In genomic region chrX:103343105-103343504, GRCh38 we compare ENCODE assay signal across 8 cellular contexts. TPM values are rescaled to one million over a fixed set of nuclear protein-coding genes. Genes with fewer than 3 reads are reported as not detected.
DNase-seq lines count a peak whose midpoint lies in the region; ATAC-seq, FAIRE-seq and TF ChIP-seq lines count a peak whose summit lies in the region.

No MANE protein-coding gene starts in this region.

- H3K27me3 ChIP-seq in left ventricle myocardium inferior (ENCODE audit: low read depth) (peaks cover 3% of the 10 kb centered on the region), bronchial epithelial cell (ENCODE audit: control insufficient read depth, insufficient read depth, low read length) (no peaks in the 10 kb centered on the region)

- no peak for FAIRE-seq in bronchial epithelial cell (lab: Jason Lieb, UNC)

- ATAC-seq in Right ventricle myocardium inferior (no peak), HG03066 (IDR thresholded peaks at IDR 0.05; ENCODE audit: low read depth, unreplicated experiment) (peak; percentile 48), HG02938 (IDR thresholded peaks at IDR 0.05; ENCODE audit: unreplicated experiment) (no peak)

- H3K9me3 ChIP-seq in left ventricle myocardium inferior (replicated peaks), result no peaks in the 10 kb centered on the region

- H3K4me1 ChIP-seq in left ventricle myocardium inferior, result no peaks in the 10 kb centered on the region

- in situ Hi-C loops in SK-MEL-5 (cut with HindIII; ENCODE audit: low pct_unique_long_range_greater_than_20kb, low sequenced_read_pairs), result no loop called here

- TF ChIP-seq CTCF in left ventricle myocardium inferior (IDR thresholded peaks at IDR 0.05; ENCODE audit: borderline replicate concordance), result peak; percentile 75
- peak; percentile 51 for TF ChIP-seq CTCF in bronchial epithelial cell (IDR thresholded peaks at IDR 0.05; ENCODE audit: insufficient read depth, low read length, severe bottlenecking)

- DNase-seq in left ventricle myocardium inferior (peak; percentile 22), Right ventricle myocardium inferior (ENCODE audit: missing footprints) (no peak), SK-MEL-5 (ENCODE audit: low read depth, low spot score) (peak; percentile 47), bronchial epithelial cell (ENCODE audit: low read depth) (peak; percentile 48), medulla oblongata (ENCODE audit: extremely low spot score) (peak; percentile 47), ureter (ENCODE audit: low spot score) (peak; percentile 57)

- no peak overlapping the region for H3K27ac ChIP-seq in left ventricle myocardium inferior (replicated peaks)

- intact Hi-C loops in left ventricle myocardium inferior (cut with micrococcal nuclease), result loop anchor here (5.0 kb wide), 1 partner anchor 119 kb away; no protein-coding TSS in a partner anchor
- intact Hi-C loops in Right ventricle myocardium inferior (cut with DNase I), result loop anchor here (1.0 kb wide), 1 partner anchor 121 kb away; no protein-coding TSS in a partner anchor

- H3K4me3 ChIP-seq in left ventricle myocardium inferior (no peak overlapping the region), bronchial epithelial cell (ENCODE audit: low read depth, low read length) (no peak overlapping the region)

- H3K36me3 ChIP-seq in left ventricle myocardium inferior (no peaks in the 10 kb centered on the region), bronchial epithelial cell (ENCODE audit: control insufficient read depth, insufficient read depth, low read length) (no peaks in the 10 kb centered on the region)

RNA-seq across cellular contexts. Expression of gene TCEAL7, which starts 13.1 kb away (rescaled TPM):
- total RNA-seq in left ventricle myocardium inferior, result 2.6 TPM
- total RNA-seq in Right ventricle myocardium inferior, result 3.1 TPM
- total RNA-seq in SK-MEL-5 (2014; rRNA removed; shearing (Covaris generic)), result not detected in 2 replicates
- not detected in 2 replicates for polyA plus RNA-seq in SK-MEL-5 (2015; cell fraction: cytosol; rRNA removed)
- polyA plus RNA-seq in SK-MEL-5 (2015; cell fraction: nucleus; rRNA removed), result not detected in 2 replicates
- total RNA-seq in bronchial epithelial cell, result 0.77 and 1.1 TPM in 2 replicates
- total RNA-seq in ureter, result 7.9 TPM

RNA-seq across cellular contexts. Expression of gene TCEAL9, which starts 13.2 kb away (rescaled TPM):
- total RNA-seq in left ventricle myocardium inferior, result 23.7 TPM
- 23.4 TPM for total RNA-seq in Right ventricle myocardium inferior
- 71.7 and 72.0 TPM in 2 replicates for total RNA-seq in SK-MEL-5 (2014; rRNA removed; shearing (Covaris generic))
- polyA plus RNA-seq in SK-MEL-5 (2015; cell fraction: cytosol; rRNA removed), result 70.4 and 74.6 TPM in 2 replicates
- polyA plus RNA-seq in SK-MEL-5 (2015; cell fraction: nucleus; rRNA removed), result 36.8 and 59.1 TPM in 2 replicates
- 46.6 and 66.6 TPM in 2 replicates for total RNA-seq in bronchial epithelial cell
- 52.1 TPM for total RNA-seq in ureter

RNA-seq across cellular contexts. Expression of gene BEX2, which starts 32.3 kb away (rescaled TPM):
- total RNA-seq in left ventricle myocardium inferior, result 2.6 TPM
- 0.73 TPM for total RNA-seq in Right ventricle myocardium inferior
- total RNA-seq in SK-MEL-5 (2014; rRNA removed; shearing (Covaris generic)), result 3.7 and 4.6 TPM in 2 replicates
- 2.6 and 8.8 TPM in 2 replicates for polyA plus RNA-seq in SK-MEL-5 (2015; cell fraction: cytosol; rRNA removed)
- 5.7 and 13.9 TPM in 2 replicates for polyA plus RNA-seq in SK-MEL-5 (2015; cell fraction: nucleus; rRNA removed)
- total RNA-seq in bronchial epithelial cell, result 46.6 and 79.8 TPM in 2 replicates
- 16.5 TPM for total RNA-seq in ureter

RNA-seq across cellular contexts. Expression of gene BEX3, which starts 33.2 kb away (rescaled TPM):
- 161 TPM for total RNA-seq in left ventricle myocardium inferior
- 158 TPM for total RNA-seq in Right ventricle myocardium inferior
- 269 and 278 TPM in 2 replicates for total RNA-seq in SK-MEL-5 (2014; rRNA removed; shearing (Covaris generic))
- 160 and 214 TPM in 2 replicates for polyA plus RNA-seq in SK-MEL-5 (2015; cell fraction: cytosol; rRNA removed)
- polyA plus RNA-seq in SK-MEL-5 (2015; cell fraction: nucleus; rRNA removed), result 51.7 and 67.9 TPM in 2 replicates
- total RNA-seq in bronchial epithelial cell, result 94.8 and 129 TPM in 2 replicates
- total RNA-seq in ureter, result 111 TPM
